In the genomic region with DNA sequence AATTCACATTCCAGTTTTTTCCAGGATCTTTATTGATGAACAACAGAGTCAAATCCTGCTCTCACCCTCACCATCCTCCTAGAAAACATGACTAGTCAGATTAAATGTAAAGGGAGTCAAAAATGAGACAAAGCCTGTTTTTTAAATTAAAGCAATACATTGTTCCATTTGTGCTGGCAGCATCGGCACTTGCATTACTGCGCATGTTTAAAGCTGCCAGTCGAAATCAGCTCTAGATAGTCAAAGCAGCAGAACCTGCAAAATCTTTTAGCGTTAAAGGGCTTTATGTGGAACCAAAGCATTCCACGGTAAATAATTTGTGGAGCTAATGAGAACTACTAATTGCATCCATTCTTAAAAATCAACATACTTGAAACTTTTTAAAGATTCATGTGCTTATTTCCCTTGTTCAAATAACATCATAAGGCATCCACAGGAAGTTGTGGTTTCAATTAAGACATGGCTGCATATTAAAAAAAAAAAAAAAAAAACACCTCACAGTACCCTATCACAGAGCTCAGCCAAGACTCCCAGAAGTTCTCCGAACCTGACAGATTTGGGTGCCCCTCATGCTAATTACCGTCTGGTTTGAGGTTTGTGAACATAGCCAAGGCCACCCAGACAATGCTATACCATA, we compare ENCODE assay signal across 13 cellular contexts.
A peak's percentile ranks its signal among the peaks of the same experiment; 100 is the strongest.
DNase-seq lines count a peak whose midpoint lies in the region; ATAC-seq and TF ChIP-seq lines count a peak whose summit lies in the region.
"Had no signal": no experiment of that assay in that cellular context is flagged by ENCODE, and none has a peak within 500 bp of the region (broad histone marks: within the 10 kb centered on the region; RNA-seq: fewer than 3 reads in every experiment).

No MANE protein-coding gene starts in this region.

- no peaks in the 10 kb centered on the region for H3K9me3 ChIP-seq in CD8-positive, alpha-beta memory T cell (ENCODE audit: low read length)
- H3K9me3 ChIP-seq in adipocyte (ENCODE audit: control insufficient read depth, low read length) (no peaks in the 10 kb centered on the region), MG63 (no peaks in the 10 kb centered on the region)
- H3K9me3 ChIP-seq: heart left ventricle, pancreas had no signal

- H3K36me3 Mint-ChIP-seq in CD8-positive, alpha-beta memory T cell: peaks cover 0 to 13% (median 4%) of the 10 kb centered on the region in 3 donors
- H3K36me3 Mint-ChIP-seq in natural killer cell (no peaks in the 10 kb centered on the region), Calu3 (ENCODE audit: insufficient read depth, unreplicated experiment) (no peaks in the 10 kb centered on the region), WTC11 (no peaks in the 10 kb centered on the region)

- peak overlapping the region; percentile 41 to 98 (median 84) for H3K27ac Mint-ChIP-seq in CD8-positive, alpha-beta memory T cell
- H3K27ac Mint-ChIP-seq in natural killer cell (peak overlapping the region; percentile 70 to 79), Calu3 (ENCODE audit: unreplicated experiment) (no peak overlapping the region), WTC11 (no peak overlapping the region)

- H3K4me1 Mint-ChIP-seq in CD8-positive, alpha-beta memory T cell: peaks cover 51 to 71% (median 68%) of the 10 kb centered on the region in 3 donors
- peaks cover 49 to 56% of the 10 kb centered on the region in 2 donors for H3K4me1 Mint-ChIP-seq in natural killer cell
- no peaks in the 10 kb centered on the region for H3K4me1 Mint-ChIP-seq in Calu3 (ENCODE audit: low read depth, unreplicated experiment)
- H3K4me1 Mint-ChIP-seq in WTC11: peaks cover 31% of the 10 kb centered on the region

- peaks cover 0 to 7% (median 4%) of the 10 kb centered on the region in 5 donors for H3K9me3 Mint-ChIP-seq in CD8-positive, alpha-beta memory T cell
- H3K9me3 Mint-ChIP-seq in natural killer cell: no peaks in the 10 kb centered on the region
- H3K9me3 Mint-ChIP-seq in Calu3 (ENCODE audit: low read depth, unreplicated experiment): no peaks in the 10 kb centered on the region
- H3K9me3 Mint-ChIP-seq in WTC11: no peaks in the 10 kb centered on the region

- no peaks in the 10 kb centered on the region for H3K27me3 Mint-ChIP-seq in CD8-positive, alpha-beta memory T cell
- H3K27me3 Mint-ChIP-seq in natural killer cell (ENCODE audit: low read depth in 2 of 2) (peaks cover 0 to 6% of the 10 kb centered on the region in 2 donors), Calu3 (ENCODE audit: unreplicated experiment) (no peaks in the 10 kb centered on the region), WTC11 (ENCODE audit: low read depth) (no peaks in the 10 kb centered on the region)

- H3K4me2 ChIP-seq in KMS-11: peak overlapping the region; percentile 84; the same call in 1 of the 2 replicates

- POLR2A ChIA-PET in CD8-positive, alpha-beta memory T cell (lab: Charles Lee): interaction anchor here (0.5 to 1.0 kb wide), 5 partner anchors 11 to 62 kb away, joined by 3 to 5 read pairs (median 3); no protein-coding TSS in a partner anchor
- POLR2A ChIA-PET in WTC11 (lab: Charles Lee): no interaction called here

- ATAC-seq in natural killer cell (peak; percentile 55 to 70 (median 64)), WTC11 (no peak)
- ATAC-seq: heart left ventricle, pancreas had no signal

- peaks cover 53% of the 10 kb centered on the region for H3K4me1 ChIP-seq in CD8-positive, alpha-beta memory T cell (ENCODE audit: insufficient read depth, low read length)
- H3K4me1 ChIP-seq in KMS-11 (ENCODE audit: low read depth, poor library complexity, severe bottlenecking) (peaks cover 98% of the 10 kb centered on the region), adipocyte (ENCODE audit: control insufficient read depth, insufficient read depth, low read length) (peaks cover 15% of the 10 kb centered on the region)
- H3K4me1 ChIP-seq: pancreas had no signal

- no peaks in the 10 kb centered on the region for H4K20me1 ChIP-seq in KMS-11 (ENCODE audit: insufficient read depth)

- H3K4me3 Mint-ChIP-seq in CD8-positive, alpha-beta memory T cell: peak overlapping the region; percentile 63 to 82 (median 71)
- H3K4me3 Mint-ChIP-seq in natural killer cell: peak overlapping the region; percentile 60
- no peak overlapping the region for H3K4me3 Mint-ChIP-seq in Calu3 (ENCODE audit: low read depth, unreplicated experiment)
- H3K4me3 Mint-ChIP-seq in WTC11: no peak overlapping the region

- H3K79me2 ChIP-seq in KMS-11 (ENCODE audit: insufficient read depth, low read depth): peaks cover 38% of the 10 kb centered on the region

- H3K36me3 ChIP-seq in CD8-positive, alpha-beta memory T cell (ENCODE audit: insufficient read depth, low read length): no peaks in the 10 kb centered on the region
- no peaks in the 10 kb centered on the region for H3K36me3 ChIP-seq in KMS-11 (ENCODE audit: insufficient read depth)
- H3K36me3 ChIP-seq in adipocyte (ENCODE audit: control insufficient read depth, insufficient read depth, low read length, severe bottlenecking): no peaks in the 10 kb centered on the region
- H3K36me3 ChIP-seq in MG63: no peaks in the 10 kb centered on the region
- H3K36me3 ChIP-seq: heart left ventricle, pancreas had no signal

- TF ChIP-seq CTCF in KMS-11 (conservative IDR thresholded peaks at IDR 0.05; ENCODE audit: low read depth, low read length) (no peak), natural killer cell (IDR thresholded peaks at IDR 0.05) (no peak), Calu3 (IDR thresholded peaks at IDR 0.05; ENCODE audit: unreplicated experiment) (no peak), WTC11 (IDR thresholded peaks at IDR 0.05) (no peak)

- no peak overlapping the region for H2AFZ ChIP-seq in KMS-11 (ENCODE audit: low read depth)

- peak in 3 of 5 donors; percentile 47 to 54 (median 49) for DNase-seq in CD8-positive, alpha-beta memory T cell
- DNase-seq in adipocyte (ENCODE audit: low read depth) (peak; percentile 28), natural killer cell (no peak), Calu3 (no peak), MG63 (no peak), WTC11 (ENCODE audit: low spot score) (no peak)
- DNase-seq: DMS79 treated with DMSO at 0.1 percent for 48 hours; heart left ventricle; NCI-H345; pancreas; SHP77 treated with DMSO at 0.1 percent for 48 hours; stimulated activated naive CD4-positive, alpha-beta T cell treated with Interleukin-2 at 50 U/mL for 16 hours had no signal

- CTCF ChIA-PET in CD8-positive, alpha-beta memory T cell (lab: Charles Lee): interaction anchor here (0.8 to 1.6 kb wide), 2 partner anchors 35 to 83 kb away, joined by 3 to 4 read pairs; no protein-coding TSS in a partner anchor
- CTCF ChIA-PET in Calu3 (lab: Charles Lee): interaction anchor here (0.7 kb wide), 1 partner anchor 509 kb away, joined by 5 read pairs; no protein-coding TSS in a partner anchor
- CTCF ChIA-PET in WTC11 (lab: Charles Lee): interaction anchor here (0.6 to 1.0 kb wide), 4 partner anchors 83 to 1966 kb away, joined by 3 to 5 read pairs (median 4); no protein-coding TSS in a partner anchor

- H3K4me3 ChIP-seq in CD8-positive, alpha-beta memory T cell (ENCODE audit: low read length): peak overlapping the region; percentile 49
- H3K4me3 ChIP-seq in KMS-11 (IDR thresholded peaks at IDR 0.05; ENCODE audit: insufficient read depth, low read depth, low read length): no peak overlapping the region
- no peak overlapping the region for H3K4me3 ChIP-seq in adipocyte (ENCODE audit: low read length)
- no peak overlapping the region for H3K4me3 ChIP-seq in MG63
- H3K4me3 ChIP-seq: heart left ventricle, pancreas had no signal

- H3K27ac ChIP-seq in CD8-positive, alpha-beta memory T cell (ENCODE audit: low read depth, low read length): no peak overlapping the region
- no peak overlapping the region; the same call in 1 of the 2 replicates for H3K27ac ChIP-seq in KMS-11
- H3K27ac ChIP-seq: heart left ventricle, pancreas had no signal

- intact Hi-C loops in natural killer cell (cut with micrococcal nuclease) (loop anchor here (5.0 kb wide), 1 partner anchor 42 kb away; no protein-coding TSS in a partner anchor), Calu3 (cut with micrococcal nuclease; ENCODE audit: unreplicated experiment) (no loop called here)

- H3K9ac ChIP-seq in KMS-11 (no peak overlapping the region), adipocyte (ENCODE audit: low read length) (no peak overlapping the region)

- no peaks in the 10 kb centered on the region for H3K27me3 ChIP-seq in CD8-positive, alpha-beta memory T cell (ENCODE audit: insufficient read depth, low read length, poor library complexity, severe bottlenecking)
- no peaks in the 10 kb centered on the region for H3K27me3 ChIP-seq in KMS-11 (ENCODE audit: insufficient read depth, low read depth)
- H3K27me3 ChIP-seq in adipocyte (replicated peaks; ENCODE audit: control insufficient read depth, insufficient read depth, low read length): peaks cover 2% of the 10 kb centered on the region
- no peaks in the 10 kb centered on the region for H3K27me3 ChIP-seq in MG63
- H3K27me3 ChIP-seq: heart left ventricle, pancreas had no signal

- no TSS peak for BruUV-seq in Calu3 (replicated peaks; lab: Mats Ljungman, UMichigan)

TF ChIP-seq in WTC11, 78 proteins besides CTCF, POLR2A, EP300 and RAD21 (continues in another document):
- TF ChIP-seq, protein P1, sequence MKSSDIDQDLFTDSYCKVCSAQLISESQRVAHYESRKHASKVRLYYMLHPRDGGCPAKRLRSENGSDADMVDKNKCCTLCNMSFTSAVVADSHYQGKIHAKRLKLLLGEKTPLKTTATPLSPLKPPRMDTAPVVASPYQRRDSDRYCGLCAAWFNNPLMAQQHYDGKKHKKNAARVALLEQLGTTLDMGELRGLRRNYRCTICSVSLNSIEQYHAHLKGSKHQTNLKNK (CRISPR knock-in tag; IDR thresholded peaks at IDR 0.05): no peak
- no peak for TF ChIP-seq GRHL2 (CRISPR knock-in tag; IDR thresholded peaks at IDR 0.05; ENCODE audit: insufficient replicate concordance, severe bottlenecking)
- no peak for TF ChIP-seq SMAD3 (CRISPR knock-in tag; IDR thresholded peaks at IDR 0.05; ENCODE audit: borderline replicate concordance)

Comparison
In these comparisons a context has a peak if more than half of its experiments do, and no peak if none do; other contexts are left out.
1. DNase-seq: peak in CD8-positive, alpha-beta memory T cell (3 of 5) and adipocyte (single experiment); none in natural killer cell (single experiment), Calu3 (single experiment), MG63 (single experiment) and WTC11 (single experiment).
2. H3K27ac Mint-ChIP-seq: peak in CD8-positive, alpha-beta memory T cell (8 of 8) and natural killer cell (2 of 2); none in Calu3 (single experiment) and WTC11 (single experiment).
3. H3K4me3 Mint-ChIP-seq: peak in CD8-positive, alpha-beta memory T cell (7 of 7) and natural killer cell (single experiment); none in Calu3 (single experiment) and WTC11 (single experiment).